In the genomic region with DNA sequence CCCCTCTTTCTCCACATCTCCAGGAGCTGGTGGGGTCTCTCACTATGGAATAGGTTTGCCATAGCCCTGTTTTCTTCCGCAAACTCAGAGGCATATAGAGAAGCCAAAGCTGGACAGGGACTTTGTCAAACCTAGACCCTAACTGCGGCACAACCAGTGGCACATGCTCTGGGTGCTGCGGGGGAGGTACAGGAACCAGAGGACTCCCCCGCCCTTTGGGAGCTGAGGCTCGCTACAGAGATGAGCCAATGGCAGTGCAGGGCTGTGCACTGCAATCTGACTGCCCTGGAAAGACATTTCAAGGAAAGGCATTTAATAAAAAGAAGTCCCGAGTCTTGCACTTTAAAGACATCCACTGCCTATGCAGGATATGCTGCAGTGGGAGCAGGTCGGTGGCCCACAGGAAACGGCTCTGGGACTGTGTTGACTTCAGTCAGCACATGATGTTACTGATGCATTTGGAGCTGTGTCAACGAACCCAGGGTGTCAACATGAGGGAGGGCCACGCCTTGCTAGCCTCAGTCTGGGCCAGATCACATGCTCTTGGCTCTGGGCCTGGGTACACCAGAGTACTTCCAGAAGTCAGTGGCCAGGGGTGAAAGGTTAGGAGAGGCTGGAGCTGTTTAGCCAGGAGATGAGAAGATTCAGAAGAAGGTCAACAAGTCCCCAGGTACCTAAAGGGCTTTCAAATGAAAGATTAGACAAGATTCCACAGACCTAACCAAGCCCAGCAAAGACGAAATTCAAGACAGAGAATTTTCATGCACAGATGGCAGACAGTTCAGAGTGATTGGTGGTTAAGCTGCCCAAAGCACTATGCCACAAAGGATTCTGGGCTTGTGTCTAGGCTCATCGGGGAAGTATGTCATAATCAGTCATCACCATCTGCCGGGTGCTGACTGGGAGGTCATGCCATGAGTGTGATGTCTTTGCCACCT, we compare ENCODE assay signal across 8 cellular contexts. TPM values are rescaled to one million over a fixed set of nuclear protein-coding genes. Genes with fewer than 3 reads are reported as not detected.
DNase-seq lines count a peak whose midpoint lies in the region; ATAC-seq lines count a peak whose summit lies in the region.

No MANE protein-coding gene starts in this region.

- intact Hi-C loops in activated T-helper 2 cell treated with anti-CD3 and anti-CD28 coated beads, Interferon-gamma antibody, Interleukin-2, Interleukin-4, amounts not matched to agents 10 μg/mL and 5 μg/mL and 100 μg/mL, durations not matched to agents 14 hours and 24 hours and 36 hours (cut with micrococcal nuclease), result no loop called here
- intact Hi-C loops in head of caudate nucleus (cut with DNase I), result no loop called here

- H3K36me3 Mint-ChIP-seq in activated T-helper 2 cell treated with anti-CD3 and anti-CD28 coated beads, Interferon-gamma antibody, Interleukin-2, Interleukin-4, amounts not matched to agents 10 μg/mL and 5 μg/mL and 100 μg/mL, durations not matched to agents 14 hours and 24 hours and 36 hours (ENCODE audit: low read depth), result peaks cover 15% of the 10 kb centered on the region

- H3K4me3 Mint-ChIP-seq in activated T-helper 2 cell treated with anti-CD3 and anti-CD28 coated beads, Interferon-gamma antibody, Interleukin-2, Interleukin-4, amounts not matched to agents 10 μg/mL and 5 μg/mL and 100 μg/mL, durations not matched to agents 14 hours and 24 hours and 36 hours (ENCODE audit: low read depth), result no peak overlapping the region

- no peaks in the 10 kb centered on the region for H3K27me3 Mint-ChIP-seq in activated T-helper 2 cell treated with anti-CD3 and anti-CD28 coated beads, Interferon-gamma antibody, Interleukin-2, Interleukin-4, amounts not matched to agents 10 μg/mL and 5 μg/mL and 100 μg/mL, durations not matched to agents 14 hours and 24 hours and 36 hours (ENCODE audit: low read depth)

- peak overlapping the region; percentile 90 for H3K27ac Mint-ChIP-seq in activated T-helper 2 cell treated with anti-CD3 and anti-CD28 coated beads, Interferon-gamma antibody, Interleukin-2, Interleukin-4, amounts not matched to agents 10 μg/mL and 5 μg/mL and 100 μg/mL, durations not matched to agents 14 hours and 24 hours and 36 hours

- ATAC-seq in GM21825 (IDR thresholded peaks at IDR 0.05; ENCODE audit: unreplicated experiment), result no peak
- ATAC-seq in GM21423 (IDR thresholded peaks at IDR 0.05; ENCODE audit: unreplicated experiment), result no peak

- in situ Hi-C loops in KBM-7 (cut with MboI; ENCODE audit: low pct_unique_long_range_greater_than_20kb, low sequenced_read_pairs), result no loop called here

- peaks cover 23% of the 10 kb centered on the region for H3K4me1 Mint-ChIP-seq in activated T-helper 2 cell treated with anti-CD3 and anti-CD28 coated beads, Interferon-gamma antibody, Interleukin-2, Interleukin-4, amounts not matched to agents 10 μg/mL and 5 μg/mL and 100 μg/mL, durations not matched to agents 14 hours and 24 hours and 36 hours (ENCODE audit: low read depth)

- H3K9me3 Mint-ChIP-seq in activated T-helper 2 cell treated with anti-CD3 and anti-CD28 coated beads, Interferon-gamma antibody, Interleukin-2, Interleukin-4, amounts not matched to agents 10 μg/mL and 5 μg/mL and 100 μg/mL, durations not matched to agents 14 hours and 24 hours and 36 hours, result no peaks in the 10 kb centered on the region

- peak; percentile 47 for DNase-seq in AG08395 (ENCODE audit: low spot score)
- DNase-seq in KBM-7, result peak; percentile 56
- DNase-seq in activated T-helper 2 cell treated with anti-CD3 and anti-CD28 coated beads, Interferon-gamma antibody, Interleukin-2, Interleukin-4, amounts not matched to agents 10 μg/mL and 5 μg/mL and 100 μg/mL, durations not matched to agents 14 hours and 24 hours and 36 hours (ENCODE audit: low spot score), result peak; percentile 31
- DNase-seq in head of caudate nucleus, result peak; percentile 49 to 91 (median 78)
- DNase-seq in renal cortical epithelial cell (ENCODE audit: low read depth), result peak; percentile 88
- DNase-seq in hepatic stellate cell (ENCODE audit: low spot score), result no peak

RNA-seq across cellular contexts. Expression of gene SLC35F6, which starts 8.2 kb away (rescaled TPM):
- 11.1 and 11.8 TPM in 2 replicates for total RNA-seq in activated T-helper 2 cell treated with anti-CD3 and anti-CD28 coated beads, Interferon-gamma antibody, Interleukin-2, Interleukin-4, amounts not matched to agents 10 μg/mL and 5 μg/mL and 100 μg/mL, durations not matched to agents 14 hours and 24 hours and 36 hours
- total RNA-seq in renal cortical epithelial cell, result 41.3 and 62.2 TPM in 2 replicates

RNA-seq across cellular contexts. Expression of gene CENPA, which starts 13.5 kb away (rescaled TPM):
- total RNA-seq in activated T-helper 2 cell treated with anti-CD3 and anti-CD28 coated beads, Interferon-gamma antibody, Interleukin-2, Interleukin-4, amounts not matched to agents 10 μg/mL and 5 μg/mL and 100 μg/mL, durations not matched to agents 14 hours and 24 hours and 36 hours, result 24.3 and 27.3 TPM in 2 replicates
- total RNA-seq in renal cortical epithelial cell, result 0.50 and 5.6 TPM in 2 replicates
